In the genomic region with DNA sequence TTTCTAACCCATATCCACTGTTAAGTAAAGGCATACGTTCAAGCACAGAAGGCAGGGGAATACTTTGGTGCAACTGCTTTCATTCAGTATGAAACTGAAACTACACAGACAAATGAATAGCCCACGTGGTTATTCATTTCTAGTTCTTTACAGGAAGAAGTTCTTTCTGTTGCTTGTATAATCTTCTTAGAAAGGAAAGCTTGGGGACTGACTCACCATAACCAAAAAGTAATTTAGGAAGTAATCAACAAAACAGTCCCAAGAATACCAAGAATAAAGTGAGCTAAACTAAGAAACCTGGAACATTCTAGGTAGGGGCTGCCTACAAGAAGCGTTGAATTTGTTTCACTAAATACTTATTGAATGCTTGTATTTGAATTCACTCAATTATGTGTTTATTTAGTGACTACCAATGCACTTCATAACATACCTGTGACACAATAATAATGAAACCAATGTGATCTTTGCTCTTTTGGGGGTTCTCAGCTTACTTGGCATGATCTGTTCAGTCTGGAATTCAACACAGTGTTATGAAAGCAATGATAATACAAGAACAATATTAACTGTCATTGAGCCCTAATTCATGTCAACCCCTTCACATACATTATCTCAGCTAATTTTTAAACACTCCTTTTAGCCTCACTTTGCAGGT, we compare ENCODE assay signal across 1 cellular context.
A peak's percentile ranks its signal among the peaks of the same experiment; 100 is the strongest.
TF ChIP-seq lines count a peak whose summit lies in the region.

No MANE protein-coding gene starts in this region.

TF ChIP-seq in HepG2, 621 proteins besides CTCF, POLR2A, EP300 and RAD21 (continued from another document):
- TF ChIP-seq ARID5B (CRISPR knock-in tag; IDR thresholded peaks at IDR 0.05) (peak; percentile 38; the same call in 1 of the 2 replicates), ASH2L (IDR thresholded peaks at IDR 0.05; ENCODE audit: insufficient read length, low read depth, low read length) (peak; percentile 24), NCOA2 (CRISPR knock-in tag; IDR thresholded peaks at IDR 0.05) (no peak), ETV6 (CRISPR knock-in tag; conservative IDR thresholded peaks at IDR 0.05) (no peak)
- TF ChIP-seq, protein P1, sequence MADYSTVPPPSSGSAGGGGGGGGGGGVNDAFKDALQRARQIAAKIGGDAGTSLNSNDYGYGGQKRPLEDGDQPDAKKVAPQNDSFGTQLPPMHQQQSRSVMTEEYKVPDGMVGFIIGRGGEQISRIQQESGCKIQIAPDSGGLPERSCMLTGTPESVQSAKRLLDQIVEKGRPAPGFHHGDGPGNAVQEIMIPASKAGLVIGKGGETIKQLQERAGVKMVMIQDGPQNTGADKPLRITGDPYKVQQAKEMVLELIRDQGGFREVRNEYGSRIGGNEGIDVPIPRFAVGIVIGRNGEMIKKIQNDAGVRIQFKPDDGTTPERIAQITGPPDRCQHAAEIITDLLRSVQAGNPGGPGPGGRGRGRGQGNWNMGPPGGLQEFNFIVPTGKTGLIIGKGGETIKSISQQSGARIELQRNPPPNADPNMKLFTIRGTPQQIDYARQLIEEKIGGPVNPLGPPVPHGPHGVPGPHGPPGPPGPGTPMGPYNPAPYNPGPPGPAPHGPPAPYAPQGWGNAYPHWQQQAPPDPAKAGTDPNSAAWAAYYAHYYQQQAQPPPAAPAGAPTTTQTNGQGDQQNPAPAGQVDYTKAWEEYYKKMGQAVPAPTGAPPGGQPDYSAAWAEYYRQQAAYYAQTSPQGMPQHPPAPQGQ (CRISPR knock-in tag; IDR thresholded peaks at IDR 0.05; ENCODE audit: borderline replicate concordance) = no peak
